ENCODE assay signal across 28 cellular contexts in genomic region chr1:108617724-108618056, GRCh38.
"Had no signal": no experiment of that assay in that cellular context is flagged by ENCODE, and none has a peak within 500 bp of the region (broad histone marks: within the 10 kb centered on the region; RNA-seq: fewer than 3 reads in every experiment).

No MANE protein-coding gene starts in this region.

- FAIRE-seq: urothelium cell line had no signal

- H3K27me3 Mint-ChIP-seq: stimulated activated memory B cell treated with anti-CD40 and anti-IgM and Interleukin-4, amounts not matched to agents 10 μg/mL and 1 μg/mL and 100 μg/mL, for 72 hours; stimulated activated naive B cell treated with anti-CD40 and anti-IgM and Interleukin-4, amounts not matched to agents 10 μg/mL and 1 μg/mL and 100 μg/mL, for 72 hours; stimulated activated naive CD8-positive, alpha-beta T cell treated with anti-CD3 and anti-CD28 coated beads, Interleukin-15, amount 100 ng/mL, for 72 hours; stimulated activated naive CD8-positive, alpha-beta T cell treated with anti-CD3 and anti-CD28 coated beads, Interleukin-15, Interleukin-2, amounts not matched to agents 100 ng/mL and 50 ng/mL, for 24 hours; type B pancreatic cell had no signal

- H3K27me3 ChIP-seq: stomach, suprapubic skin, testis, thyroid gland, tibial artery, tibial nerve, transverse colon, upper lobe of left lung, upper lobe of right lung, uterus, vagina had no signal

- H3K27ac Mint-ChIP-seq: stimulated activated effector memory CD8-positive, alpha-beta T cell treated with anti-CD3 and anti-CD28 coated beads, Interleukin-12 subunit alpha, Interleukin-12 subunit beta, amount 100 ng/mL, for 72 hours; stimulated activated memory B cell treated with anti-CD40 and anti-IgM and Interleukin-4, amounts not matched to agents 10 μg/mL and 1 μg/mL and 100 μg/mL, for 72 hours; stimulated activated naive B cell treated with anti-CD40 and anti-IgM and Interleukin-4, amounts not matched to agents 10 μg/mL and 1 μg/mL and 100 μg/mL, for 72 hours; stimulated activated naive CD8-positive, alpha-beta T cell treated with anti-CD3 and anti-CD28 coated beads, Interleukin-15, amount 100 ng/mL, for 72 hours; stimulated activated naive CD8-positive, alpha-beta T cell treated with anti-CD3 and anti-CD28 coated beads, Interleukin-15, Interleukin-2, amounts not matched to agents 100 ng/mL and 50 ng/mL, for 24 hours; type B pancreatic cell had no signal

- H3K9me3 ChIP-seq: stomach, suprapubic skin, testis, thoracic aorta, thyroid gland, tibial artery, tibial nerve, transverse colon, upper lobe of left lung, upper lobe of right lung, uterus, vagina had no signal

- DNase-seq: stimulated activated CD4-positive, alpha-beta T cell treated with anti-CD3 and anti-CD28 coated beads, Interleukin-2, amount 100 ng/mL, for 48 hours; stimulated activated CD4-positive, alpha-beta T cell treated with anti-CD3 and anti-CD28 coated beads, Interleukin-4, amount 100 ng/mL, for 1 hour; stimulated activated CD4-positive, alpha-beta T cell treated with anti-CD3 and anti-CD28 coated beads, Interleukin-4, amount 100 ng/mL, for 24 hours; stimulated activated CD4-positive, alpha-beta T cell treated with anti-CD3 and anti-CD28 coated beads, Interleukin-4, amount 100 ng/mL, for 4 hours; stimulated activated CD8-positive, alpha-beta memory T cell treated with anti-CD3 and anti-CD28 coated beads, Interleukin-4, amount 100 ng/mL, for 48 hours; stimulated activated naive B cell treated with anti-CD40 and anti-IgM and Interleukin-4, amounts not matched to agents 10 μg/mL and 1 μg/mL and 100 μg/mL, for 72 hours; stimulated activated naive CD4-positive, alpha-beta T cell; stimulated activated naive CD4-positive, alpha-beta T cell treated with Interleukin-2 at 50 U/mL for 16 hours; stimulated activated naive CD8-positive, alpha-beta T cell treated with anti-CD3 and anti-CD28 coated beads, Interleukin-15, amount 100 ng/mL, for 72 hours; stimulated activated naive CD8-positive, alpha-beta T cell treated with anti-CD3 and anti-CD28 coated beads, Interleukin-15, Interleukin-2, amounts not matched to agents 100 U/mL and 50 U/mL, for 24 hours; stomach; substantia nigra; testis; thyroid gland; tibial artery; transverse colon; upper lobe of left lung; upper lobe of right lung; uterus had no signal

- H3K4me3 ChIP-seq: stomach, suprapubic skin, testis, thoracic aorta, thyroid gland, tibial artery, tibial nerve, transverse colon, upper lobe of left lung, upper lobe of right lung, uterus, vagina had no signal

- H3K4me1 Mint-ChIP-seq: stimulated activated effector memory CD8-positive, alpha-beta T cell treated with anti-CD3 and anti-CD28 coated beads, Interleukin-12 subunit alpha, Interleukin-12 subunit beta, amount 100 ng/mL, for 72 hours; stimulated activated memory B cell treated with anti-CD40 and anti-IgM and Interleukin-4, amounts not matched to agents 10 μg/mL and 1 μg/mL and 100 μg/mL, for 72 hours; stimulated activated naive B cell treated with anti-CD40 and anti-IgM and Interleukin-4, amounts not matched to agents 10 μg/mL and 1 μg/mL and 100 μg/mL, for 72 hours; stimulated activated naive CD8-positive, alpha-beta T cell treated with anti-CD3 and anti-CD28 coated beads, Interleukin-15, amount 100 ng/mL, for 72 hours had no signal

- H3K27ac ChIP-seq: stomach, suprapubic skin, testis, thoracic aorta, thyroid gland, tibial artery, tibial nerve, transverse colon, upper lobe of left lung, upper lobe of right lung, uterus, vagina had no signal

- H3K36me3 Mint-ChIP-seq: stimulated activated effector memory CD8-positive, alpha-beta T cell treated with anti-CD3 and anti-CD28 coated beads, Interleukin-12 subunit alpha, Interleukin-12 subunit beta, amount 100 ng/mL, for 72 hours had no signal

- H3K36me3 ChIP-seq: thoracic aorta, thyroid gland, uterus, vagina had no signal

- H3K4me3 Mint-ChIP-seq: stimulated activated effector memory CD8-positive, alpha-beta T cell treated with anti-CD3 and anti-CD28 coated beads, Interleukin-12 subunit alpha, Interleukin-12 subunit beta, amount 100 ng/mL, for 72 hours; stimulated activated memory B cell treated with anti-CD40 and anti-IgM and Interleukin-4, amounts not matched to agents 10 μg/mL and 1 μg/mL and 100 μg/mL, for 72 hours; stimulated activated naive B cell treated with anti-CD40 and anti-IgM and Interleukin-4, amounts not matched to agents 10 μg/mL and 1 μg/mL and 100 μg/mL, for 72 hours; stimulated activated naive CD8-positive, alpha-beta T cell treated with anti-CD3 and anti-CD28 coated beads, Interleukin-15, amount 100 ng/mL, for 72 hours; stimulated activated naive CD8-positive, alpha-beta T cell treated with anti-CD3 and anti-CD28 coated beads, Interleukin-15, Interleukin-2, amounts not matched to agents 100 ng/mL and 50 ng/mL, for 24 hours; type B pancreatic cell had no signal

- H3K4me1 ChIP-seq: stomach, suprapubic skin, thyroid gland, tibial artery, tibial nerve, transverse colon, upper lobe of left lung, upper lobe of right lung, uterus, vagina had no signal

- H3K9me3 Mint-ChIP-seq: stimulated activated effector memory CD8-positive, alpha-beta T cell treated with anti-CD3 and anti-CD28 coated beads, Interleukin-12 subunit alpha, Interleukin-12 subunit beta, amount 100 ng/mL, for 72 hours; stimulated activated memory B cell treated with anti-CD40 and anti-IgM and Interleukin-4, amounts not matched to agents 10 μg/mL and 1 μg/mL and 100 μg/mL, for 72 hours; stimulated activated naive B cell treated with anti-CD40 and anti-IgM and Interleukin-4, amounts not matched to agents 10 μg/mL and 1 μg/mL and 100 μg/mL, for 72 hours; stimulated activated naive CD8-positive, alpha-beta T cell treated with anti-CD3 and anti-CD28 coated beads, Interleukin-15, amount 100 ng/mL, for 72 hours; stimulated activated naive CD8-positive, alpha-beta T cell treated with anti-CD3 and anti-CD28 coated beads, Interleukin-15, Interleukin-2, amounts not matched to agents 100 ng/mL and 50 ng/mL, for 24 hours; type B pancreatic cell had no signal

- ATAC-seq: stimulated activated memory B cell treated with anti-CD40 and anti-IgM and Interleukin-4, amounts not matched to agents 10 μg/mL and 1 μg/mL and 100 μg/mL, for 72 hours; stimulated activated naive B cell treated with anti-CD40 and anti-IgM and Interleukin-4, amounts not matched to agents 10 μg/mL and 1 μg/mL and 100 μg/mL, for 72 hours; stimulated activated naive CD8-positive, alpha-beta T cell treated with anti-CD3 and anti-CD28 coated beads, Interleukin-15, amount 100 ng/mL, for 72 hours; upper lobe of right lung had no signal
